18 cellular contexts compared by ENCODE assay signal in the genomic region with DNA sequence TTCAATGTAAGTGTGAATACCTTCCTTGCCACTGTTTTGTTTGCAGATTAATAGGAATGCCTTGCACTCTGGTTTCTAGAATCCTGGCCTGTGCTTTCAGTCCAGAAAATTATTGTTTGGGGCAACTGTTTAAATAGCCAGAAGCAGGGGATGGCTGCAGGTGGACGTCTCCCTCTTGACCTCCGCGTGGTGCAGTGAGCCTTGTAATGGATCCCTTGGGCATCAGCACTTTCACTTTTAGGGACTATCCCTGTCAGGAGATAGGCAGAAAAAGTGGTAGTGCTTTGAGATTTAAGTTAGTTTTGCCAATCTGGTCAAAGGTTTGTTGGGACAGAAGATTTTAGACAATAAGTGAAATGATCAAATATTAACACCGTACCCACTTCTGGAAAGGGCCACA.
A peak's percentile ranks its signal among the peaks of the same experiment; 100 is the strongest.
DNase-seq lines count a peak whose midpoint lies in the region; ATAC-seq lines count a peak whose summit lies in the region.
"Had no signal": no experiment of that assay in that cellular context is flagged by ENCODE, and none has a peak within 500 bp of the region (broad histone marks: within the 10 kb centered on the region; RNA-seq: fewer than 3 reads in every experiment).

No MANE protein-coding gene starts in this region.

- ATAC-seq in activated T-cell treated with anti-CD3 and anti-CD28 coated beads, Interleukin-2, amount 50 U/mL, for 72 hours (replicated peaks in 1 of 2): no peak
- peak; percentile 94 for ATAC-seq in left lobe of liver

- H3K4me3 Mint-ChIP-seq in activated T-cell treated with anti-CD3 and anti-CD28 coated beads, Interleukin-2, amount 50 U/mL, for 72 hours: no peak overlapping the region

- H3K4me1 Mint-ChIP-seq in activated T-cell treated with anti-CD3 and anti-CD28 coated beads, Interleukin-2, amount 50 U/mL, for 72 hours (ENCODE audit: low read depth): peaks cover 33% of the 10 kb centered on the region

- H3K27ac ChIP-seq in angular gyrus (ENCODE audit: low read depth, low read length) (peak overlapping the region; percentile 75), temporal lobe (ENCODE audit: low read depth, low read length) (peak overlapping the region; percentile 72)

- DNase-seq in activated T-cell treated with anti-CD3 and anti-CD28 coated beads, Interleukin-2, amount 50 U/mL, for 72 hours: no peak
- DNase-seq in activated T-cell treated with anti-CD3 and anti-CD28 coated beads, Interleukin-2, amount 50 U/mL, for 48 hours: no peak
- DNase-seq in left lobe of liver (ENCODE audit: low spot score) (no peak), NCI-H226 (no peak)
- DNase-seq in activated naive CD4-positive, alpha-beta T cell treated with Interleukin-2 at 50 U/mL for 16 hours: no peak
- DNase-seq: EL, GOT3, Kasumi-1, MM.1S, NCI-H1105, NCI-H1694, NCI-H2107, NCI-H345, NCI-H526, RPMI8226, SIG-M5 had no signal

- peaks cover 17 to 36% of the 10 kb centered on the region in 2 donors for H3K36me3 Mint-ChIP-seq in activated T-cell treated with anti-CD3 and anti-CD28 coated beads, Interleukin-2, amount 50 U/mL, for 72 hours (ENCODE audit: insufficient read depth in 2 of 2)

- H3K9me3 Mint-ChIP-seq in activated T-cell treated with anti-CD3 and anti-CD28 coated beads, Interleukin-2, amount 50 U/mL, for 72 hours: no peaks in the 10 kb centered on the region

- no peaks in the 10 kb centered on the region for H3K27me3 Mint-ChIP-seq in activated T-cell treated with anti-CD3 and anti-CD28 coated beads, Interleukin-2, amount 50 U/mL, for 72 hours (ENCODE audit: low read depth)

- H3K27ac Mint-ChIP-seq in activated T-cell treated with anti-CD3 and anti-CD28 coated beads, Interleukin-2, amount 50 U/mL, for 72 hours: peak overlapping the region; percentile 21
